Comparison of ENCODE assay signal across 1 cellular context in the genomic region with DNA sequence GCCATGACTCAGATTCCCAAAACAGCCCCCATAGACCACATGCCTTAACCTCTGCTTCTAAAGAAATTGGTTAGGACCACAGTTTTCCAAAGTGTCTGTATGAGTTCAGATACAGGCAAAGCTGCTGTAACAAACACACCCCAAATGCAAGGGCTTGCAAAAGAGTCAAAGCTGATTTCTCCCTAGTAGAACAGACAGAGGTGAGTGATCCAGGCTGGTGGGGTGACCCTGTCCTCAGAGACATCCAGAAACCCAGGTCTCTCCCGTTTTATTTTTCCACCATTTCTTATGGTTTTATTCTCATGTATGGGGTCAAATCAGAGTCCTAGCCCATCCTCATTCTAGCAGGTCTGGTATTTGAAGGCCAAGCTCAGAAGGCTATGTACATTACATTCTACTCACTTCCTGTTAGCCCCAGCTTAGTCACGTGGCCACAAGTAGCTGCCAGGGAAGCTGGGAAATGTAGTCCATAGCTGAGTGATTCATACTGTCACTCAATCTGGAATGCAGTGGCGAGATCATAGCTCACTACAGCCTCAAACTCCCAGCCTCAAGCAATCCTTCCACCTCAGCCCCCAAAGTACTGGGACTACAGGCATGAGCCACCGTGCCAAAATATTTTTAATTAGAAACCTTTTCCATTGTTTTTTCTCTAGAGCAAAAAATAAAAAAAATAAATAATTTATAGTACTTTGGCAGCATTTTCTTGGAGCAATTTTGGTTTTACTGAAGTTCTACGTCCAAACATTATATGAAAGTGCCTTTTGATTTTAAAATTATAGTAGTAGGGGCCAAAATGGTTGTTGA.
TF ChIP-seq lines count a peak whose summit lies in the region.

No MANE protein-coding gene starts in this region.

TF ChIP-seq in K562, 482 proteins besides CTCF, POLR2A, EP300 and RAD21 (continued from another document):
- TF ChIP-seq, protein P1, sequence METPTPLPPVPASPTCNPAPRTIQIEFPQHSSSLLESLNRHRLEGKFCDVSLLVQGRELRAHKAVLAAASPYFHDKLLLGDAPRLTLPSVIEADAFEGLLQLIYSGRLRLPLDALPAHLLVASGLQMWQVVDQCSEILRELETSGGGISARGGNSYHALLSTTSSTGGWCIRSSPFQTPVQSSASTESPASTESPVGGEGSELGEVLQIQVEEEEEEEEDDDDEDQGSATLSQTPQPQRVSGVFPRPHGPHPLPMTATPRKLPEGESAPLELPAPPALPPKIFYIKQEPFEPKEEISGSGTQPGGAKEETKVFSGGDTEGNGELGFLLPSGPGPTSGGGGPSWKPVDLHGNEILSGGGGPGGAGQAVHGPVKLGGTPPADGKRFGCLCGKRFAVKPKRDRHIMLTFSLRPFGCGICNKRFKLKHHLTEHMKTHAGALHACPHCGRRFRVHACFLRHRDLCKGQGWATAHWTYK (CRISPR knock-in tag; IDR thresholded peaks at IDR 0.05) = no peak
- TF ChIP-seq NRF1 (conservative IDR thresholded peaks at IDR 0.05 in 1 of 2, IDR thresholded peaks at IDR 0.05 in 1 of 2) (no peak), NFXL1 (CRISPR knock-in tag; IDR thresholded peaks at IDR 0.05) (no peak), ZNF146 (CRISPR knock-in tag; IDR thresholded peaks at IDR 0.05; ENCODE audit: unreplicated experiment) (no peak), ZNF354B (CRISPR knock-in tag; IDR thresholded peaks at IDR 0.05) (no peak), RB1 (IDR thresholded peaks at IDR 0.05; ENCODE audit: low read depth) (no peak), SAFB2 (IDR thresholded peaks at IDR 0.05; ENCODE audit: borderline replicate concordance, low read depth, low read length, severe bottlenecking) (no peak), RHOXF2B (CRISPR knock-in tag; conservative IDR thresholded peaks at IDR 0.05) (no peak), YY1 (IDR thresholded peaks at IDR 0.05; ENCODE audit: borderline replicate concordance in 1 of 3, control insufficient read depth in 1 of 3, extremely low read depth in 1 of 3, insufficient read depth in 3 of 3, insufficient read length in 1 of 3, insufficient replicate concordance in 2 of 3, low read depth in 1 of 3, low read length in 2 of 3) (no peak), NEUROD1 (IDR thresholded peaks at IDR 0.05; ENCODE audit: borderline replicate concordance, low read depth, low read length, partially characterized antibody) (no peak), CREM (IDR thresholded peaks at IDR 0.05; ENCODE audit: low read depth) (peak; percentile 80), ASH1L (IDR thresholded peaks at IDR 0.05; ENCODE audit: borderline replicate concordance, low read depth, partially characterized antibody) (peak; percentile 72), THRAP3 (IDR thresholded peaks at IDR 0.05; ENCODE audit: borderline replicate concordance) (no peak), RFX1 (IDR thresholded peaks at IDR 0.05) (no peak), TAL1 (IDR thresholded peaks at IDR 0.05) (no peak)
- TF ChIP-seq, protein P2, sequence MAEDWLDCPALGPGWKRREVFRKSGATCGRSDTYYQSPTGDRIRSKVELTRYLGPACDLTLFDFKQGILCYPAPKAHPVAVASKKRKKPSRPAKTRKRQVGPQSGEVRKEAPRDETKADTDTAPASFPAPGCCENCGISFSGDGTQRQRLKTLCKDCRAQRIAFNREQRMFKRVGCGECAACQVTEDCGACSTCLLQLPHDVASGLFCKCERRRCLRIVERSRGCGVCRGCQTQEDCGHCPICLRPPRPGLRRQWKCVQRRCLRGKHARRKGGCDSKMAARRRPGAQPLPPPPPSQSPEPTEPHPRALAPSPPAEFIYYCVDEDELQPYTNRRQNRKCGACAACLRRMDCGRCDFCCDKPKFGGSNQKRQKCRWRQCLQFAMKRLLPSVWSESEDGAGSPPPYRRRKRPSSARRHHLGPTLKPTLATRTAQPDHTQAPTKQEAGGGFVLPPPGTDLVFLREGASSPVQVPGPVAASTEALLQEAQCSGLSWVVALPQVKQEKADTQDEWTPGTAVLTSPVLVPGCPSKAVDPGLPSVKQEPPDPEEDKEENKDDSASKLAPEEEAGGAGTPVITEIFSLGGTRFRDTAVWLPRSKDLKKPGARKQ (CRISPR knock-in tag; IDR thresholded peaks at IDR 0.05) = no peak
- TF ChIP-seq, protein P3, sequence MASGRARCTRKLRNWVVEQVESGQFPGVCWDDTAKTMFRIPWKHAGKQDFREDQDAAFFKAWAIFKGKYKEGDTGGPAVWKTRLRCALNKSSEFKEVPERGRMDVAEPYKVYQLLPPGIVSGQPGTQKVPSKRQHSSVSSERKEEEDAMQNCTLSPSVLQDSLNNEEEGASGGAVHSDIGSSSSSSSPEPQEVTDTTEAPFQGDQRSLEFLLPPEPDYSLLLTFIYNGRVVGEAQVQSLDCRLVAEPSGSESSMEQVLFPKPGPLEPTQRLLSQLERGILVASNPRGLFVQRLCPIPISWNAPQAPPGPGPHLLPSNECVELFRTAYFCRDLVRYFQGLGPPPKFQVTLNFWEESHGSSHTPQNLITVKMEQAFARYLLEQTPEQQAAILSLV (tag; IDR thresholded peaks at IDR 0.05) = no peak
- TF ChIP-seq, protein P4, sequence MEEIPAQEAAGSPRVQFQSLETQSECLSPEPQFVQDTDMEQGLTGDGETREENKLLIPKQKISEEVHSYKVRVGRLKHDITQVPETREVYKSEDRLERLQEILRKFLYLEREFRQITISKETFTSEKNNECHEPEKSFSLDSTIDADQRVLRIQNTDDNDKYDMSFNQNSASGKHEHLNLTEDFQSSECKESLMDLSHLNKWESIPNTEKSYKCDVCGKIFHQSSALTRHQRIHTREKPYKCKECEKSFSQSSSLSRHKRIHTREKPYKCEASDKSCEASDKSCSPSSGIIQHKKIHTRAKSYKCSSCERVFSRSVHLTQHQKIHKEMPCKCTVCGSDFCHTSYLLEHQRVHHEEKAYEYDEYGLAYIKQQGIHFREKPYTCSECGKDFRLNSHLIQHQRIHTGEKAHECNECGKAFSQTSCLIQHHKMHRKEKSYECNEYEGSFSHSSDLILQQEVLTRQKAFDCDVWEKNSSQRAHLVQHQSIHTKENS (CRISPR knock-in tag; IDR thresholded peaks at IDR 0.05) = no peak
- TF ChIP-seq, protein P5, sequence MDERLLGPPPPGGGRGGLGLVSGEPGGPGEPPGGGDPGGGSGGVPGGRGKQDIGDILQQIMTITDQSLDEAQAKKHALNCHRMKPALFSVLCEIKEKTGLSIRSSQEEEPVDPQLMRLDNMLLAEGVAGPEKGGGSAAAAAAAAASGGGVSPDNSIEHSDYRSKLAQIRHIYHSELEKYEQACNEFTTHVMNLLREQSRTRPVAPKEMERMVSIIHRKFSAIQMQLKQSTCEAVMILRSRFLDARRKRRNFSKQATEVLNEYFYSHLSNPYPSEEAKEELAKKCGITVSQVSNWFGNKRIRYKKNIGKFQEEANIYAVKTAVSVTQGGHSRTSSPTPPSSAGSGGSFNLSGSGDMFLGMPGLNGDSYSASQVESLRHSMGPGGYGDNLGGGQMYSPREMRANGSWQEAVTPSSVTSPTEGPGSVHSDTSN (CRISPR knock-in tag; IDR thresholded peaks at IDR 0.05; ENCODE audit: low read depth) = peak; percentile 70
- TF ChIP-seq, protein P5 (tag; conservative IDR thresholded peaks at IDR 0.05; ENCODE audit: low read depth) = peak; percentile 84
- TF ChIP-seq, protein P6, sequence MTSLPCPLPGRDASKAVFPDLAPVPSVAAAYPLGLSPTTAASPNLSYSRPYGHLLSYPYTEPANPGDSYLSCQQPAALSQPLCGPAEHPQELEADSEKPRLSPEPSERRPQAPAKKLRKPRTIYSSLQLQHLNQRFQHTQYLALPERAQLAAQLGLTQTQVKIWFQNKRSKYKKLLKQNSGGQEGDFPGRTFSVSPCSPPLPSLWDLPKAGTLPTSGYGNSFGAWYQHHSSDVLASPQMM (CRISPR knock-in tag; IDR thresholded peaks at IDR 0.05) = no peak
